2 cellular contexts compared by ENCODE assay signal in genomic region chr7:138538996-138539644, GRCh38.
TF ChIP-seq lines count a peak whose summit lies in the region.

No MANE protein-coding gene starts in this region.

TF ChIP-seq in IMR-90, 13 proteins besides CTCF, POLR2A, EP300 and RAD21 (continued from another document):
- TF ChIP-seq ELK1 (IDR thresholded peaks at IDR 0.05; ENCODE audit: borderline replicate concordance, low read depth, low read length), result no peak
- TF ChIP-seq FOS (IDR thresholded peaks at IDR 0.05; ENCODE audit: low read depth, low read length), result no peak
- no peak for TF ChIP-seq USF2 (IDR thresholded peaks at IDR 0.05; ENCODE audit: low read depth, low read length)
- TF ChIP-seq RCOR1 (IDR thresholded peaks at IDR 0.05; ENCODE audit: insufficient replicate concordance, low read length), result no peak
- no peak for TF ChIP-seq MAFK (IDR thresholded peaks at IDR 0.05; ENCODE audit: low read depth, low read length)
- TF ChIP-seq BHLHE40 (IDR thresholded peaks at IDR 0.05; ENCODE audit: low read depth, low read length), result no peak
- no peak for TF ChIP-seq MAZ (IDR thresholded peaks at IDR 0.05; ENCODE audit: borderline replicate concordance, low read depth, low read length)

TF ChIP-seq in K562, 482 proteins besides CTCF, POLR2A, EP300 and RAD21 (continued from another document):
- TF ChIP-seq ATF6 (CRISPR knock-in tag; IDR thresholded peaks at IDR 0.05) (no peak), CEBPB (tag; IDR thresholded peaks at IDR 0.05) (peak; percentile 46; the same call in 1 of the 2 replicates)
TF ChIP-seq in K562: peak in this region for 2.
